10 cellular contexts compared by ENCODE assay signal in the genomic region with DNA sequence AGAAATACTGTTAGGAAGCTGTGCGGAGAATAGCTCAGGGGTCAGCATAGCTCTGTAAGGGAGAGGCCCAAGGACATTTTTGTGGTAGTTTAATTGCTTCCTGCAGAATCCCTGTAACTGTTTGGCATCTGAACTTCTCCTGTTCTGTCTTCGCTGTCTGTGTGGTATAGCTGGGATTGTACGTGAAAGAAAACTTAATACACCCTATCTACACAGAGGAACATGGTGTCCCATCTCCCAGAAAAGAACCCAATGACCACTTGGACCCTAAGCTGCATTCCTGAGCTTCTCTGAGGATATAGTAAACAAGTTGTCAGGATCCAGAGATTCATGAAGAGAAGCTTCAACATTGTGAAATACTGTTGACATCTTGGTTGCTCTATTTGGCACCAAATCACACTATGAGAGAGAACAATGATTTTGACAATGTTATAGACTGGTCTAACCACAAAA.
DNase-seq lines count a peak whose midpoint lies in the region; ATAC-seq and TF ChIP-seq lines count a peak whose summit lies in the region.
"Had no signal": no experiment of that assay in that cellular context is flagged by ENCODE, and none has a peak within 500 bp of the region (broad histone marks: within the 10 kb centered on the region; RNA-seq: fewer than 3 reads in every experiment).

No MANE protein-coding gene starts in this region.

- no peaks in the 10 kb centered on the region for H3K27me3 Mint-ChIP-seq in CD8-positive, alpha-beta T cell (ENCODE audit: low read depth)

- H3K9me3 ChIP-seq in RWPE2 (ENCODE audit: severe bottlenecking) = no peaks in the 10 kb centered on the region
- no peaks in the 10 kb centered on the region for H3K9me3 ChIP-seq in CD8-positive, alpha-beta T cell (ENCODE audit: low read length)

- peaks cover 52% of the 10 kb centered on the region for H3K4me1 ChIP-seq in RWPE2 (ENCODE audit: insufficient read depth, poor library complexity, severe bottlenecking)
- H3K4me1 ChIP-seq in CD8-positive, alpha-beta T cell (ENCODE audit: insufficient read depth, low read length) = peaks cover 36% of the 10 kb centered on the region

- CTCF ChIA-PET in CD8-positive, alpha-beta T cell (lab: Charles Lee) = interaction anchor here (1.0 to 3.8 kb wide), 4 partner anchors 10 to 175 kb away, joined by 3 to 15 read pairs (median 3); no protein-coding TSS in a partner anchor

- DNase-seq in EL (peak; percentile 89), RWPE2 (ENCODE audit: low spot score) (no peak), fibroblast of mammary gland (ENCODE audit: low read depth) (peak; percentile 97), skeletal muscle cell (ENCODE audit: low read depth) (peak; percentile 98), AML-193 (lab: John Stamatoyannopoulos, UW) (no peak)
- no peak for DNase-seq in CD8-positive, alpha-beta T cell
- DNase-seq: SHP77 treated with DMSO at 0.1 percent for 48 hours had no signal

- POLR2A ChIA-PET in CD8-positive, alpha-beta T cell (lab: Charles Lee) = interaction anchor here (0.6 to 2.1 kb wide), 4 partner anchors 9 to 62 kb away, joined by 3 to 11 read pairs (median 4); no protein-coding TSS in a partner anchor

- H3K36me3 Mint-ChIP-seq in CD8-positive, alpha-beta T cell = no peaks in the 10 kb centered on the region

- H3K36me3 ChIP-seq in RWPE2 (ENCODE audit: low read depth) = no peaks in the 10 kb centered on the region
- no peaks in the 10 kb centered on the region for H3K36me3 ChIP-seq in CD8-positive, alpha-beta T cell (ENCODE audit: insufficient read depth, low read length)

- H3K4me3 Mint-ChIP-seq in CD8-positive, alpha-beta T cell = no peak overlapping the region

- no peak overlapping the region for H3K27ac Mint-ChIP-seq in CD8-positive, alpha-beta T cell

- H3K9me3 Mint-ChIP-seq in CD8-positive, alpha-beta T cell = peaks cover 4% of the 10 kb centered on the region

- ATAC-seq in RWPE2 (ENCODE audit: low read depth) (no peak), HG03354 (IDR thresholded peaks at IDR 0.05; ENCODE audit: poor library complexity, severe bottlenecking, unreplicated experiment) (no peak), GM21526 (IDR thresholded peaks at IDR 0.05; ENCODE audit: low FRiP score, unreplicated experiment) (no peak)
- ATAC-seq in CD8-positive, alpha-beta T cell = no peak

- intact Hi-C loops in CD8-positive, alpha-beta T cell (cut with DNase I, micrococcal nuclease) = no loop called here

- TF ChIP-seq CTCF in RWPE2 (IDR thresholded peaks at IDR 0.05; ENCODE audit: poor library complexity, severe bottlenecking) (no peak), fibroblast of mammary gland (conservative IDR thresholded peaks at IDR 0.05; ENCODE audit: control insufficient read depth, insufficient read depth, low read depth, low read length) (no peak)
- TF ChIP-seq CTCF in CD8-positive, alpha-beta T cell (IDR thresholded peaks at IDR 0.05) = no peak

- H3K4me3 ChIP-seq in RWPE2 (ENCODE audit: severe bottlenecking) (no peak overlapping the region), fibroblast of mammary gland (ENCODE audit: control insufficient read depth, low read depth, low read length) (no peak overlapping the region), skeletal muscle cell (ENCODE audit: low read depth, low read length) (no peak overlapping the region)
- H3K4me3 ChIP-seq in CD8-positive, alpha-beta T cell (ENCODE audit: low read depth, low read length) = no peak overlapping the region
- H3K4me3 ChIP-seq: lung had no signal

- peak overlapping the region; percentile 95 for H3K27ac ChIP-seq in RWPE2 (ENCODE audit: poor library complexity, severe bottlenecking)
- no peak overlapping the region for H3K27ac ChIP-seq in CD8-positive, alpha-beta T cell (ENCODE audit: low read depth, low read length)

- H3K4me1 Mint-ChIP-seq in CD8-positive, alpha-beta T cell (ENCODE audit: low read depth) = peaks cover 60% of the 10 kb centered on the region

- no peaks in the 10 kb centered on the region for H3K27me3 ChIP-seq in RWPE2 (ENCODE audit: insufficient read depth, poor library complexity, severe bottlenecking)
- H3K27me3 ChIP-seq in CD8-positive, alpha-beta T cell (ENCODE audit: insufficient read depth, low read length) = no peaks in the 10 kb centered on the region

Comparison
In these comparisons a context has a peak if more than half of its experiments do, and no peak if none do; other contexts are left out.
1. DNase-seq: peak in EL (single experiment), fibroblast of mammary gland (single experiment) and skeletal muscle cell (single experiment); none in RWPE2 (single experiment), AML-193 (0 of 2) and CD8-positive, alpha-beta T cell (0 of 7).